ENCODE assay signal across 9 cellular contexts in genomic region chr4:7939377-7940108, GRCh38. TPM values are rescaled to one million over a fixed set of nuclear protein-coding genes. Genes with fewer than 3 reads are reported as not detected.
DNase-seq lines count a peak whose midpoint lies in the region; ATAC-seq and TF ChIP-seq lines count a peak whose summit lies in the region.
"Had no signal": no experiment of that assay in that cellular context is flagged by ENCODE, and none has a peak within 500 bp of the region (broad histone marks: within the 10 kb centered on the region; RNA-seq: fewer than 3 reads in every experiment).

TSS of gene AFAP1 (minus strand) at chr4:7939861. CDS start at chr4:7872078, 67,783 bp downstream.

- peak within 1 kb of the TSS; percentile 93 for H3K27ac ChIP-seq in lower lobe of right lung
- H3K27ac ChIP-seq: 22Rv1 had no signal

- peak within 1 kb of the TSS; percentile 82 for H3K4me3 ChIP-seq in lower lobe of right lung

- POLR2A ChIA-PET in activated CD8-positive, alpha-beta memory T cell treated with anti-CD3 and anti-CD28 coated beads for 36 hours (lab: Charles Lee) = interaction anchor here (2.4 kb wide), 1 partner anchor 22 kb away, joined by 10 read pairs; no protein-coding TSS in a partner anchor

- DNase-seq in DMS153 (lab: John Stamatoyannopoulos, UW) = peak; percentile 11
- no peak for DNase-seq in DMS153 treated with DMSO at 0.1 percent for 48 hours (lab: John Stamatoyannopoulos, UW; ENCODE audit: unreplicated experiment)
- DNase-seq in NCI-H510A treated with DMSO at 0.1 percent for 48 hours (lab: John Stamatoyannopoulos, UW) = peak; percentile 64
- peak; percentile 77 for DNase-seq in effector CD8-positive, alpha-beta T cell (lab: John Stamatoyannopoulos, UW)
- peak; percentile 89 for DNase-seq in lower lobe of right lung
- DNase-seq in stimulated activated CD4-positive, alpha-beta T cell treated with anti-CD3 and anti-CD28 coated beads, Interleukin-4, amount 100 ng/mL, for 24 hours = peak; percentile 87

- CTCF ChIA-PET in activated CD8-positive, alpha-beta memory T cell treated with anti-CD3 and anti-CD28 coated beads for 36 hours (lab: Charles Lee) = interaction anchor here (0.6 to 1.9 kb wide), 7 partner anchors 21 to 135 kb away, joined by 3 to 6 read pairs (median 3); no protein-coding TSS in a partner anchor

- no peaks in the 10 kb centered on the region for H3K36me3 ChIP-seq in lower lobe of right lung

- ATAC-seq in HG03097 (IDR thresholded peaks at IDR 0.05; ENCODE audit: low FRiP score, unreplicated experiment) = peak; percentile 82
- peak; percentile 98 for ATAC-seq in lower lobe of right lung

- no peaks in the 10 kb centered on the region for H3K9me3 ChIP-seq in lower lobe of right lung

- peaks cover 27% of the 10 kb centered on the region for H3K4me1 ChIP-seq in lower lobe of right lung

- TF ChIP-seq CTCF in lower lobe of right lung (IDR thresholded peaks at IDR 0.05) = no peak

- intact Hi-C loops in lower lobe of right lung (cut with DNase I) = no loop called here

- H3K27me3 ChIP-seq in lower lobe of right lung (ENCODE audit: low read depth) = no peaks in the 10 kb centered on the region

RNA-seq across cellular contexts. Expression of gene AFAP1, which starts in this region (rescaled TPM):
- total RNA-seq in activated CD8-positive, alpha-beta memory T cell treated with anti-CD3 and anti-CD28 coated beads for 36 hours = 10 to 100 TPM; 18.1 to 18.7 TPM
- total RNA-seq in lower lobe of right lung = 21.0 TPM
